11 cellular contexts compared by ENCODE assay signal in the genomic region with DNA sequence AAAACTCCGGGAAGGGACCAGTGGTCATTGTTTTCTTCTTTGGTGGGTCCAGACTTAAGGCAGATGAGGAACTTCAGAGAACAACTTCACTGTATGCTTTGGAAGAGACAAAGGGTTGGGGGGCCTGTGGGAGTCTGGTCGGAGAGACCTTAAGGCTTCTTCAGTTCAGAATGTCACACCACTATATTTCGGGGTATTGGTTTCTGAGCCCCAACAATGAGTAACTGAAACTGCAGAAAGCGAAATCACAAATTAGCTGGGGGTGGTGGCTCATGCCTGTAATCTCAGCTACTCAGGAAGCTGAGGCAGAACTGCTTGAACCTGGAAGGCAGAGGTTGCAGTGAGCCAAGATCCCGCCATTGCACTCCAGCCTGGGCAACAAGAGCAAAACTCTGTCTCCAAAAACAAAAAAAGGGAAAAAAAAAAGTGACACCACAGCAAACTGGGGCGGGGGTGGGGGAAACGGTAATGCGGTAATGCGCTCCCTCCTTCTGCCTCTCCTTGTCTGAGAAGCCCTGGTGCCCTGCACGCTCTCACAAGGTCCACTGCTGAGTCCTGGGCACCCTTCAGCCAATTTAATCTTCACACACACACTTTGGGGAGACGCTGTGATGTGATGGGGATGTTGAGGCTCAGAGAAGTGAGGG. TPM values are rescaled to one million over a fixed set of nuclear protein-coding genes. Genes with fewer than 3 reads are reported as not detected.
DNase-seq lines count a peak whose midpoint lies in the region; ATAC-seq and TF ChIP-seq lines count a peak whose summit lies in the region.
"Had no signal": no experiment of that assay in that cellular context is flagged by ENCODE, and none has a peak within 500 bp of the region (broad histone marks: within the 10 kb centered on the region; RNA-seq: fewer than 3 reads in every experiment).

No MANE protein-coding gene starts in this region.

- H3K9me3 Mint-ChIP-seq in activated CD8-positive, alpha-beta memory T cell treated with anti-CD3 and anti-CD28 coated beads, Interleukin-2, amount 10 ng/mL, durations not matched to agents 7 days and 5 days (ENCODE audit: low read depth) = no peaks in the 10 kb centered on the region
- peaks cover 11% of the 10 kb centered on the region for H3K9me3 Mint-ChIP-seq in glutamatergic neuron (ENCODE audit: unreplicated experiment)
- H3K9me3 Mint-ChIP-seq in stimulated activated naive CD8-positive, alpha-beta T cell treated with anti-CD3 and anti-CD28 coated beads, Interleukin-15, amount 100 ng/mL, for 72 hours = no peaks in the 10 kb centered on the region

- H3K4me1 ChIP-seq in Loucy (ENCODE audit: insufficient read depth, low read length, poor library complexity, severe bottlenecking) = peaks cover 5% of the 10 kb centered on the region

- no peaks in the 10 kb centered on the region for H3K9me2 ChIP-seq in Loucy (replicated peaks; ENCODE audit: low read depth, low read length)

- peak; percentile 52 for DNase-seq in activated CD8-positive, alpha-beta memory T cell treated with anti-CD3 and anti-CD28 coated beads, Interleukin-2, amount 10 ng/mL, durations not matched to agents 7 days and 5 days
- no peak for DNase-seq in activated CD8-positive, alpha-beta memory T cell treated with anti-CD3 and anti-CD28 coated beads, Interleukin-2, amount 50 U/mL, for 4 hours
- DNase-seq in glutamatergic neuron (no peak), hippocampal formation (lab: John Stamatoyannopoulos, UW) (no peak)
- DNase-seq in stimulated activated naive CD8-positive, alpha-beta T cell treated with anti-CD3 and anti-CD28 coated beads, Interleukin-15, amount 100 ng/mL, for 72 hours = peak in 1 of 2 donors; percentile 34
- DNase-seq: upper lobe of right lung had no signal

- no peaks in the 10 kb centered on the region for H3K27me3 ChIP-seq in Loucy (ENCODE audit: insufficient read depth, low read length, poor library complexity, severe bottlenecking)
- H3K27me3 ChIP-seq: cardiac muscle cell, upper lobe of right lung had no signal

- H3K79me2 ChIP-seq in Loucy (ENCODE audit: insufficient read depth, low read length) = no peaks in the 10 kb centered on the region

- peak overlapping the region; percentile 76 for H3K27ac Mint-ChIP-seq in activated CD8-positive, alpha-beta memory T cell treated with anti-CD3 and anti-CD28 coated beads, Interleukin-2, amount 10 ng/mL, durations not matched to agents 7 days and 5 days
- peak overlapping the region; percentile 90 for H3K27ac Mint-ChIP-seq in glutamatergic neuron (ENCODE audit: unreplicated experiment)
- peak overlapping the region; percentile 69 to 84 for H3K27ac Mint-ChIP-seq in stimulated activated naive CD8-positive, alpha-beta T cell treated with anti-CD3 and anti-CD28 coated beads, Interleukin-15, amount 100 ng/mL, for 72 hours

- no peaks in the 10 kb centered on the region for H3K36me3 ChIP-seq in Loucy (ENCODE audit: insufficient read depth, low read length)
- H3K36me3 ChIP-seq: cardiac muscle cell, upper lobe of right lung had no signal

- H3K27me3 Mint-ChIP-seq in activated CD8-positive, alpha-beta memory T cell treated with anti-CD3 and anti-CD28 coated beads, Interleukin-2, amount 10 ng/mL, durations not matched to agents 7 days and 5 days = peaks cover 20% of the 10 kb centered on the region
- peaks cover 14% of the 10 kb centered on the region for H3K27me3 Mint-ChIP-seq in glutamatergic neuron (ENCODE audit: unreplicated experiment)
- peaks cover 14% of the 10 kb centered on the region for H3K27me3 Mint-ChIP-seq in stimulated activated naive CD8-positive, alpha-beta T cell treated with anti-CD3 and anti-CD28 coated beads, Interleukin-15, amount 100 ng/mL, for 72 hours

- peaks cover 26% of the 10 kb centered on the region for H3K4me1 Mint-ChIP-seq in activated CD8-positive, alpha-beta memory T cell treated with anti-CD3 and anti-CD28 coated beads, Interleukin-2, amount 10 ng/mL, durations not matched to agents 7 days and 5 days
- H3K4me1 Mint-ChIP-seq in glutamatergic neuron (ENCODE audit: low read depth, unreplicated experiment) = peaks cover 28% of the 10 kb centered on the region
- peaks cover 61% of the 10 kb centered on the region for H3K4me1 Mint-ChIP-seq in stimulated activated naive CD8-positive, alpha-beta T cell treated with anti-CD3 and anti-CD28 coated beads, Interleukin-15, amount 100 ng/mL, for 72 hours

- no peak overlapping the region for H3K4me2 ChIP-seq in Loucy (ENCODE audit: low read depth, low read length, poor library complexity, severe bottlenecking)

- TF ChIP-seq CTCF in Loucy (conservative IDR thresholded peaks at IDR 0.05; ENCODE audit: low read length) = no peak
- TF ChIP-seq CTCF in glutamatergic neuron (IDR thresholded peaks at IDR 0.05; ENCODE audit: partially characterized antibody, unreplicated experiment) = no peak

- peak overlapping the region; percentile 26 for H2AFZ ChIP-seq in Loucy (ENCODE audit: low read length)

- H4K20me1 ChIP-seq in Loucy (ENCODE audit: insufficient read depth, low read length, poor library complexity, severe bottlenecking) = no peaks in the 10 kb centered on the region

- H3K9ac ChIP-seq in Loucy (ENCODE audit: low read depth, low read length, poor library complexity, severe bottlenecking) = no peak overlapping the region

- ATAC-seq in activated CD8-positive, alpha-beta memory T cell treated with anti-CD3 and anti-CD28 coated beads, Interleukin-2, amount 10 ng/mL, durations not matched to agents 7 days and 5 days = peak; percentile 11
- peak; percentile 38 for ATAC-seq in stimulated activated naive CD8-positive, alpha-beta T cell treated with anti-CD3 and anti-CD28 coated beads, Interleukin-15, amount 100 ng/mL, for 72 hours
- no peak for ATAC-seq in GM19463 (IDR thresholded peaks at IDR 0.05; ENCODE audit: unreplicated experiment)
- no peak for ATAC-seq in HG03469 (IDR thresholded peaks at IDR 0.05; ENCODE audit: unreplicated experiment)

- no peak overlapping the region for H3K4me3 ChIP-seq in Loucy (ENCODE audit: low read length, poor library complexity, severe bottlenecking)
- H3K4me3 ChIP-seq: cardiac muscle cell, upper lobe of right lung had no signal

- no peaks in the 10 kb centered on the region for H3K9me3 ChIP-seq in Loucy (ENCODE audit: insufficient read depth, low read depth, low read length)
- H3K9me3 ChIP-seq: upper lobe of right lung had no signal

- H3K4me3 Mint-ChIP-seq in activated CD8-positive, alpha-beta memory T cell treated with anti-CD3 and anti-CD28 coated beads, Interleukin-2, amount 10 ng/mL, durations not matched to agents 7 days and 5 days = peak overlapping the region; percentile 21
- no peak overlapping the region for H3K4me3 Mint-ChIP-seq in glutamatergic neuron (ENCODE audit: unreplicated experiment)
- H3K4me3 Mint-ChIP-seq in stimulated activated naive CD8-positive, alpha-beta T cell treated with anti-CD3 and anti-CD28 coated beads, Interleukin-15, amount 100 ng/mL, for 72 hours = peak overlapping the region; percentile 67 to 75

- CTCF ChIA-PET in activated CD8-positive, alpha-beta memory T cell treated with anti-CD3 and anti-CD28 coated beads, Interleukin-2, amount 10 ng/mL, durations not matched to agents 7 days and 5 days (lab: Charles Lee) = interaction anchor here (0.6 to 3.9 kb wide), 9 partner anchors 9 to 254 kb away, joined by 3 to 35 read pairs (median 3); a partner anchor contains a TSS

- no peaks in the 10 kb centered on the region for H3F3A ChIP-seq in Loucy (ENCODE audit: low read depth)

- no peaks in the 10 kb centered on the region for H3K36me3 Mint-ChIP-seq in activated CD8-positive, alpha-beta memory T cell treated with anti-CD3 and anti-CD28 coated beads, Interleukin-2, amount 10 ng/mL, durations not matched to agents 7 days and 5 days
- H3K36me3 Mint-ChIP-seq in glutamatergic neuron (ENCODE audit: unreplicated experiment) = no peaks in the 10 kb centered on the region

RNA-seq across cellular contexts. Expression of a gene that starts 2.2 kb away (rescaled TPM):
- total RNA-seq in activated CD8-positive, alpha-beta memory T cell treated with anti-CD3 and anti-CD28 coated beads, Interleukin-2, amount 10 ng/mL, durations not matched to agents 7 days and 5 days = not detected
- not detected for total RNA-seq in glutamatergic neuron (ENCODE audit: unreplicated experiment)
- total RNA-seq: cardiac muscle cell, mononuclear cell had no signal

RNA-seq across cellular contexts. Expression of a gene that starts 7.7 kb away (rescaled TPM):
- total RNA-seq in activated CD8-positive, alpha-beta memory T cell treated with anti-CD3 and anti-CD28 coated beads, Interleukin-2, amount 10 ng/mL, durations not matched to agents 7 days and 5 days = not detected
- total RNA-seq in glutamatergic neuron (ENCODE audit: unreplicated experiment) = 431 TPM
- total RNA-seq: mononuclear cell had no signal

RNA-seq across cellular contexts. Expression of a gene that starts 8.7 kb away (rescaled TPM):
- not detected for total RNA-seq in activated CD8-positive, alpha-beta memory T cell treated with anti-CD3 and anti-CD28 coated beads, Interleukin-2, amount 10 ng/mL, durations not matched to agents 7 days and 5 days
- 5.4 TPM for total RNA-seq in glutamatergic neuron (ENCODE audit: unreplicated experiment)

RNA-seq across cellular contexts. Expression of a gene that starts 54.0 kb away (rescaled TPM):
- not detected for total RNA-seq in activated CD8-positive, alpha-beta memory T cell treated with anti-CD3 and anti-CD28 coated beads, Interleukin-2, amount 10 ng/mL, durations not matched to agents 7 days and 5 days
- not detected for total RNA-seq in glutamatergic neuron (ENCODE audit: unreplicated experiment)
- total RNA-seq: cardiac muscle cell, mononuclear cell, upper lobe of right lung had no signal

Comparison
In these comparisons a context has a peak if more than half of its experiments do, and no peak if none do; other contexts are left out.
1. ATAC-seq: peak in activated CD8-positive, alpha-beta memory T cell treated with anti-CD3 and anti-CD28 coated beads, Interleukin-2, amount 10 ng/mL, durations not matched to agents 7 days and 5 days (single experiment) and stimulated activated naive CD8-positive, alpha-beta T cell treated with anti-CD3 and anti-CD28 coated beads, Interleukin-15, amount 100 ng/mL, for 72 hours (single experiment); none in GM19463 (single experiment) and HG03469 (single experiment).
2. RNA of a gene that starts 7.7 kb away (total RNA-seq): 431 TPM in glutamatergic neuron (single experiment); not detected in activated CD8-positive, alpha-beta memory T cell treated with anti-CD3 and anti-CD28 coated beads, Interleukin-2, amount 10 ng/mL, durations not matched to agents 7 days and 5 days; every median in the first group is over 100 times any median in the second.
3. Peak in every context shown above with its lines, with median percentiles within 50 percentile points of each other: H3K27ac Mint-ChIP-seq.